8 cellular contexts compared by ENCODE assay signal in genomic region chr11:45180888-45181594, GRCh38. TPM values are rescaled to one million over a fixed set of nuclear protein-coding genes. Genes with fewer than 3 reads are reported as not detected.
DNase-seq lines count a peak whose midpoint lies in the region; ATAC-seq lines count a peak whose summit lies in the region.

No MANE protein-coding gene starts in this region.

- H2AK5ac ChIP-seq in trophoblast cell (ENCODE audit: low read length) = no peak overlapping the region

- no peak overlapping the region for H3K23ac ChIP-seq in trophoblast cell (ENCODE audit: low read length)

- H2BK5ac ChIP-seq in trophoblast cell (ENCODE audit: low read depth, low read length, poor library complexity) = peak overlapping the region; percentile 4

- H4K12ac ChIP-seq in trophoblast cell (ENCODE audit: low read depth, low read length) = peak overlapping the region; percentile 59

- peak overlapping the region; percentile 61 for H3K18ac ChIP-seq in trophoblast cell (ENCODE audit: low read length)

- H3K27ac ChIP-seq in trophoblast cell (ENCODE audit: low read depth, low read length) = no peak overlapping the region

- H3K36me3 ChIP-seq in ES-I3 (ENCODE audit: insufficient read depth, low read length) (0 out of 2 replicates have a peak, but pooled peaks cover 4% of the 10 kb centered on the region), trophoblast cell (ENCODE audit: control insufficient read depth in 1 of 2, insufficient read depth in 2 of 2, low read length in 2 of 2) (no peaks in the 10 kb centered on the region)

- H3K4me3 ChIP-seq in trophoblast cell (ENCODE audit: low read depth, low read length) = peak overlapping the region; percentile 70

- peak overlapping the region; percentile 60 for H3K14ac ChIP-seq in trophoblast cell (ENCODE audit: low read length)

- H4K91ac ChIP-seq in trophoblast cell (ENCODE audit: low read depth, low read length) = peak overlapping the region; percentile 68

- peaks cover 3% of the 10 kb centered on the region for H3K79me1 ChIP-seq in trophoblast cell (ENCODE audit: low read length)

- peaks cover 2% of the 10 kb centered on the region for H3K79me2 ChIP-seq in trophoblast cell (ENCODE audit: control insufficient read depth, insufficient read depth, low read length, poor library complexity)

- H2BK12ac ChIP-seq in trophoblast cell (ENCODE audit: low read length) = peak overlapping the region; percentile 35

- H2AFZ ChIP-seq in trophoblast cell (ENCODE audit: insufficient read depth, low read length, poor library complexity) = peak overlapping the region; percentile 20

- peak overlapping the region; percentile 37 for H3K4ac ChIP-seq in trophoblast cell (ENCODE audit: low read depth, low read length)

- peak overlapping the region; percentile 76 for H3K4me2 ChIP-seq in trophoblast cell (ENCODE audit: low read length)

- H3K4me1 ChIP-seq in ES-I3 (ENCODE audit: insufficient read depth, low read length) (peaks cover 5% of the 10 kb centered on the region; the same call in 1 of the 2 replicates), trophoblast cell (ENCODE audit: control insufficient read depth in 1 of 2, insufficient read depth in 2 of 2, low read length in 2 of 2) (peaks cover 8 to 18% of the 10 kb centered on the region in 2 experiments)

- H3K27me3 ChIP-seq in trophoblast cell (ENCODE audit: insufficient read depth, low read length) = no peaks in the 10 kb centered on the region

- peak overlapping the region; percentile 83 for H4K8ac ChIP-seq in trophoblast cell (ENCODE audit: low read depth, low read length)

- peak; percentile 26 for DNase-seq in NCI-H2171 (lab: John Stamatoyannopoulos, UW)
- peak; percentile 23 for DNase-seq in activated gamma-delta T cell treated with anti-CD3 and anti-CD28 coated beads, Interleukin-2, amount 50 U/mL, for 16 hours (ENCODE audit: low read depth)
- peak; percentile 73 for DNase-seq in glomerular visceral epithelial cell (ENCODE audit: extremely low spot score)
- DNase-seq in trophoblast cell = peak in 1 of 2 donors; percentile 21
- DNase-seq in NCI-H187 (lab: John Stamatoyannopoulos, UW) = no peak

- WGBS in trophoblast cell (ENCODE audit: extremely low coverage, insufficient coverage, insufficient read length) = no CpG with 5 or more reads among the region's 42 CpGs

- ATAC-seq in HG02840 (IDR thresholded peaks at IDR 0.05; ENCODE audit: low FRiP score, unreplicated experiment) = no peak
- no peak for ATAC-seq in HG02678 (IDR thresholded peaks at IDR 0.05; ENCODE audit: unreplicated experiment)

- no peak overlapping the region for H2BK120ac ChIP-seq in trophoblast cell (ENCODE audit: insufficient read depth, low read length, poor library complexity)

- H3K9me3 ChIP-seq in ES-I3 (ENCODE audit: control insufficient read depth, insufficient read depth, low read length) (no peaks in the 10 kb centered on the region), trophoblast cell (ENCODE audit: insufficient read depth, low read depth, low read length) (no peaks in the 10 kb centered on the region)

- H3K9ac ChIP-seq in ES-I3 (ENCODE audit: low read depth, low read length) (peak overlapping the region; percentile 83), trophoblast cell (ENCODE audit: low read length) (no peak overlapping the region)

RNA-seq across cellular contexts. Expression of gene PRDM11, which starts 34.6 kb away (rescaled TPM):
- polyA plus RNA-seq in trophoblast cell (2013) = 1.8 and 2.4 TPM in 2 replicates

Comparison
In these comparisons a context has a peak if more than half of its experiments do, and no peak if none do; other contexts are left out.
1. DNase-seq: peak in NCI-H2171 (single experiment), activated gamma-delta T cell treated with anti-CD3 and anti-CD28 coated beads, Interleukin-2, amount 50 U/mL, for 16 hours (single experiment) and glomerular visceral epithelial cell (single experiment); none in NCI-H187 (0 of 2).